ENCODE assay signal across 1 cellular context in genomic region chr17:1002412-1002753, GRCh38.
TF ChIP-seq lines count a peak whose summit lies in the region.

No MANE protein-coding gene starts in this region.

TF ChIP-seq in HEK293, 187 proteins besides CTCF, POLR2A, EP300 and RAD21:
- no peak for TF ChIP-seq ZSCAN18 (tag by site-specific recombination; IDR thresholded peaks at IDR 0.05)
- TF ChIP-seq ZNF692 (tag by site-specific recombination; IDR thresholded peaks at IDR 0.05) = no peak
- no peak for TF ChIP-seq ZNF530 (tag by site-specific recombination; IDR thresholded peaks at IDR 0.05; ENCODE audit: low read depth)
- TF ChIP-seq ZNF621 (tag by site-specific recombination; IDR thresholded peaks at IDR 0.05) = no peak
- TF ChIP-seq GLI2 (tag by site-specific recombination; IDR thresholded peaks at IDR 0.05; ENCODE audit: borderline replicate concordance, low read depth) = no peak
- TF ChIP-seq ZNF175 (tag by site-specific recombination; IDR thresholded peaks at IDR 0.05) = no peak
- TF ChIP-seq ZNF654 (tag by site-specific recombination; IDR thresholded peaks at IDR 0.05; ENCODE audit: low read depth) = no peak
- no peak for TF ChIP-seq SETDB1 (IDR thresholded peaks at IDR 0.05; ENCODE audit: insufficient read length, low read length)
- TF ChIP-seq ZNF560 (tag by site-specific recombination; IDR thresholded peaks at IDR 0.05; ENCODE audit: borderline replicate concordance) = no peak
- no peak for TF ChIP-seq ZBTB17 (tag by site-specific recombination; IDR thresholded peaks at IDR 0.05)
- TF ChIP-seq KLF10 (tag by site-specific recombination; IDR thresholded peaks at IDR 0.05) = no peak
- TF ChIP-seq RBAK (tag by site-specific recombination; IDR thresholded peaks at IDR 0.05) = no peak
